Comparison of ENCODE assay signal across 1 cellular context in the genomic region with DNA sequence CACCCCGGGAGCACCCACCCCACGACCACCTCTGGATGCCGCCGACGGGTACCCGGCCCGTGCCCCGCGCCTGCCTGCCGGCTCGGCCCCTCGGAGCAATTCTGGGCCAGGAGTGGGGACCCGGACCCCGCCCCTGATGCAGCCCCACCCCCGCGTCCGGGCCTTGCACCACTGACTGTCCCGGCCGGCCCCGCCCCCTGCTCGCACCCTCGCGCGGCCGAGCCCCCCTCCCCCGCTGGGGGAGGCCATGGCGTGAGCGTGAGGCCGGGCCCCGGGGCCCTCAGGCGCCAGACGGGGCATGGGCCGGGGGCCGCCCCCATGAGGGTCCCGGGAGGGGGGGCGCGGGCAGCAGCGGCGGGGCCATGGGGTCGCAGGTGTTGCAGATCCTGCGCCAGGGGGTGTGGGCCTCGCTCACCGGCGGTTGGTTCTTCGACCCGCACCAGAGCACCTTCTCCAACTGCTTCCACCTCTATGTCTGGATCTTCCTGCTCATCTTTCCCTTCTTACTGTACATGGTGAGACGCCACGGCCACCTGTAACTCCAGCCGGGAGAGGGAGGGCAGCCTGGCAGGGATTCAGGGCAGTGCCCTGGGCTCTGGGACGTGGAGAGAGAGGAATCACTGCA.
TF ChIP-seq lines count a peak whose summit lies in the region.

No MANE protein-coding gene starts in this region.

TF ChIP-seq in GM12878, 131 proteins besides CTCF, POLR2A, EP300 and RAD21:
- TF ChIP-seq ZNF622 (IDR thresholded peaks at IDR 0.05) = no peak
- TF ChIP-seq NR2F1 (conservative IDR thresholded peaks at IDR 0.05) = peak; percentile 42; the same call in 1 of the 2 replicates
- TF ChIP-seq LARP7 (IDR thresholded peaks at IDR 0.05) = peak; percentile 73
- TF ChIP-seq, protein P1, sequence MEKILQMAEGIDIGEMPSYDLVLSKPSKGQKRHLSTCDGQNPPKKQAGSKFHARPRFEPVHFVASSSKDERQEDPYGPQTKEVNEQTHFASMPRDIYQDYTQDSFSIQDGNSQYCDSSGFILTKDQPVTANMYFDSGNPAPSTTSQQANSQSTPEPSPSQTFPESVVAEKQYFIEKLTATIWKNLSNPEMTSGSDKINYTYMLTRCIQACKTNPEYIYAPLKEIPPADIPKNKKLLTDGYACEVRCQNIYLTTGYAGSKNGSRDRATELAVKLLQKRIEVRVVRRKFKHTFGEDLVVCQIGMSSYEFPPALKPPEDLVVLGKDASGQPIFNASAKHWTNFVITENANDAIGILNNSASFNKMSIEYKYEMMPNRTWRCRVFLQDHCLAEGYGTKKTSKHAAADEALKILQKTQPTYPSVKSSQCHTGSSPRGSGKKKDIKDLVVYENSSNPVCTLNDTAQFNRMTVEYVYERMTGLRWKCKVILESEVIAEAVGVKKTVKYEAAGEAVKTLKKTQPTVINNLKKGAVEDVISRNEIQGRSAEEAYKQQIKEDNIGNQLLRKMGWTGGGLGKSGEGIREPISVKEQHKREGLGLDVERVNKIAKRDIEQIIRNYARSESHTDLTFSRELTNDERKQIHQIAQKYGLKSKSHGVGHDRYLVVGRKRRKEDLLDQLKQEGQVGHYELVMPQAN (conservative IDR thresholded peaks at IDR 0.05) = 0 out of 2 replicates have a peak, but pooled peaks have one; percentile 80
- TF ChIP-seq ZNF384 (IDR thresholded peaks at IDR 0.05; ENCODE audit: borderline replicate concordance, low read depth, low read length) = no peak
- no peak for TF ChIP-seq MYB (IDR thresholded peaks at IDR 0.05; ENCODE audit: borderline replicate concordance, low read depth, low read length)
- TF ChIP-seq POU2F2 (IDR thresholded peaks at IDR 0.05; ENCODE audit: borderline replicate concordance, low read depth, low read length) = no peak
- peak in 1 of 2 experiments; percentile 48; a peak in 2 of 4 replicates for TF ChIP-seq BHLHE40 (IDR thresholded peaks at IDR 0.05; ENCODE audit: borderline replicate concordance in 1 of 2, low read depth in 2 of 2, low read length in 1 of 2)
- no peak for TF ChIP-seq ZSCAN29 (IDR thresholded peaks at IDR 0.05)
- TF ChIP-seq ZNF24 (IDR thresholded peaks at IDR 0.05) = no peak
- no peak for TF ChIP-seq ZBED1 (IDR thresholded peaks at IDR 0.05; ENCODE audit: borderline replicate concordance)
- TF ChIP-seq SMARCA5 (IDR thresholded peaks at IDR 0.05) = peak; percentile 55; the same call in 1 of the 2 replicates
- TF ChIP-seq EGR1 (IDR thresholded peaks at IDR 0.05; ENCODE audit: borderline replicate concordance in 1 of 2, low read depth in 2 of 2, low read length in 2 of 2) = peak in 1 of 2 experiments; percentile 63; a peak in 1 of 3 replicates
- TF ChIP-seq YY1 (IDR thresholded peaks at IDR 0.05; ENCODE audit: low read depth, low read length) = 0 out of 2 replicates have a peak, but pooled peaks have one; percentile 38
